ENCODE assay signal across 34 cellular contexts in the genomic region with DNA sequence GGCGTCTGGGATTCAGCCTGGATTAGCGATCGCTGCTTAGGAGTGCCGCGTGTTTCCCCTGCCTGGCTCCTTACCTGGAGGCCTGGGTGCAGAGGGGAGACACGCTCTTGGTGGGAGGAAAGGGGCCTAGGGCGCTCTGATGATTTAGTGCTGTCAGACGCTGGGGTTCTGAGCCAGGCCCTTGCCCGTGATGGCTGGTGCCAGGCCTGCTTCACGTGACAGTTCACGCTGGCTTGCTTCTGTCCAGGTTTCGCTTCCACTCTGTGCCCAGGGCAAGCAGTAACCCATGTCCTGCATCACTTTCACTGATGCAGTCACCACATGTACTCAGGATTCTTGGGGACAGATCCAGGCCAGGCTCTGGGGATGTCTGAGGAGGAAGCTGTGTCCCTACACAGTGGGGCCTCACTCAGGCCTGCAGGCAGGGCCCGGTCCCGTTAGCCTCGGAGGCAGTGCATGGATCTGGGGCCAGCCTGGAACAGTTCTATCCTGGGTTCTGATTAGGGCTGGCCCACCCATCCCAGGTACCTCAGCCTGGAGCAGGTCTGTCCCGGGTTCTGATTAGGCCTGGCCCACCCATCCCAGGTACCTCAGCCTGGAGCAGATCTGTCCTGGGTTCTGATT.
"Had no signal": no experiment of that assay in that cellular context is flagged by ENCODE, and none has a peak within 500 bp of the region (broad histone marks: within the 10 kb centered on the region; RNA-seq: fewer than 3 reads in every experiment).

No MANE protein-coding gene starts in this region.

- H3K4me1 Mint-ChIP-seq: activated CD4-positive, alpha-beta T cell treated with anti-CD3 and anti-CD28 coated beads for 36 hours; activated CD4-positive, alpha-beta T cell treated with anti-CD3 and anti-CD28 coated beads, Interleukin-2, amount 10 ng/mL, durations not matched to agents 24 days and 14 days; activated CD8-positive, alpha-beta memory T cell treated with anti-CD3 and anti-CD28 coated beads, Interleukin-2, amount 10 ng/mL, durations not matched to agents 7 days and 5 days; activated naive CD8-positive, alpha-beta T cell treated with anti-CD3 and anti-CD28 coated beads, Interleukin-2, amount 10 ng/mL, durations not matched to agents 7 days and 5 days; central memory CD8-positive, alpha-beta T cell; endodermal cell; T-helper 17 cell had no signal

- DNase-seq: activated CD4-positive, alpha-beta memory T cell treated with anti-CD3 and anti-CD28 coated beads for 36 hours; activated CD4-positive, alpha-beta T cell treated with anti-CD3 and anti-CD28 coated beads for 36 hours; activated CD4-positive, alpha-beta T cell treated with anti-CD3 and anti-CD28 coated beads, Interleukin-2, amount 10 ng/mL, durations not matched to agents 24 days and 14 days; activated CD4-positive, CD25-positive, alpha-beta regulatory T cell; activated CD4-positive, CD25-positive, alpha-beta regulatory T cell treated with anti-CD3 and anti-CD28 coated beads, Interleukin-2, amount 50 U/mL, for 72 hours; activated CD8-positive, alpha-beta memory T cell treated with anti-CD3 and anti-CD28 coated beads, Interleukin-2, amount 10 ng/mL, durations not matched to agents 7 days and 5 days; activated CD8-positive, alpha-beta memory T cell treated with anti-CD3 and anti-CD28 coated beads, Interleukin-2, amount 50 U/mL, for 4 hours; activated CD8-positive, alpha-beta T cell treated with anti-CD3 and anti-CD28 coated beads, Interleukin-2, amount 10 ng/mL, durations not matched to agents 7 days and 5 days; activated effector memory CD4-positive, alpha-beta T cell treated with anti-CD3 and anti-CD28 coated beads, Interleukin-2, amount 50 U/mL, for 16 hours; activated naive CD4-positive, alpha-beta T cell treated with anti-CD3 and anti-CD28 coated beads for 36 hours; activated naive CD8-positive, alpha-beta T cell treated with anti-CD3 and anti-CD28 coated beads, Interleukin-2, amount 10 ng/mL, durations not matched to agents 7 days and 5 days; activated T-cell treated with anti-CD3 and anti-CD28 coated beads, Interleukin-2, amount 50 U/mL, for 1 hour; activated T-cell treated with anti-CD3 and anti-CD28 coated beads, Interleukin-2, amount 50 U/mL, for 48 hours; brain microvascular endothelial cell; dorsolateral prefrontal cortex; effector memory CD4-positive, alpha-beta T cell; endodermal cell; foreskin fibroblast; gastrocnemius medialis; glutamatergic neuron; T-helper 1 cell; T-helper 17 cell; T1000 had no signal

- H3K36me3 ChIP-seq: ascending aorta, brain microvascular endothelial cell, gastrocnemius medialis, heart left ventricle had no signal

- H3K9me3 ChIP-seq: ascending aorta, gastrocnemius medialis had no signal

- ATAC-seq: activated CD4-positive, alpha-beta T cell treated with anti-CD3 and anti-CD28 coated beads for 36 hours; activated CD8-positive, alpha-beta memory T cell treated with anti-CD3 and anti-CD28 coated beads, Interleukin-2, amount 10 ng/mL, durations not matched to agents 7 days and 5 days; activated CD8-positive, alpha-beta T cell treated with anti-CD3 and anti-CD28 coated beads, Interleukin-2, amount 10 ng/mL, durations not matched to agents 7 days and 5 days; activated naive CD4-positive, alpha-beta T cell treated with anti-CD3 and anti-CD28 coated beads, Interleukin-2, amount 50 U/mL, for 72 hours; esophagus mucosa; gastrocnemius medialis; heart left ventricle; T-helper 17 cell had no signal

- H3K27me3 Mint-ChIP-seq: activated CD4-positive, alpha-beta memory T cell treated with anti-CD3 and anti-CD28 coated beads for 36 hours; activated CD4-positive, alpha-beta T cell treated with anti-CD3 and anti-CD28 coated beads for 36 hours; activated CD4-positive, alpha-beta T cell treated with anti-CD3 and anti-CD28 coated beads, Interleukin-2, amount 10 ng/mL, durations not matched to agents 24 days and 14 days; activated CD8-positive, alpha-beta memory T cell treated with anti-CD3 and anti-CD28 coated beads, Interleukin-2, amount 10 ng/mL, durations not matched to agents 7 days and 5 days; activated naive CD8-positive, alpha-beta T cell treated with anti-CD3 and anti-CD28 coated beads, Interleukin-2, amount 10 ng/mL, durations not matched to agents 7 days and 5 days; central memory CD8-positive, alpha-beta T cell; dendritic cell treated with granulocyte-macrophage colony-stimulating factor and Interleukin-4, amounts not matched to agents 40 ng/mL and 50 ng/mL, for 4 days; T-helper 17 cell had no signal

- H3K27ac Mint-ChIP-seq: activated CD4-positive, alpha-beta memory T cell treated with anti-CD3 and anti-CD28 coated beads for 36 hours; activated CD4-positive, alpha-beta T cell treated with anti-CD3 and anti-CD28 coated beads for 36 hours; activated CD4-positive, alpha-beta T cell treated with anti-CD3 and anti-CD28 coated beads, Interleukin-2, amount 10 ng/mL, durations not matched to agents 24 days and 14 days; activated CD8-positive, alpha-beta memory T cell treated with anti-CD3 and anti-CD28 coated beads, Interleukin-2, amount 10 ng/mL, durations not matched to agents 7 days and 5 days; activated CD8-positive, alpha-beta T cell treated with anti-CD3 and anti-CD28 coated beads, Interleukin-2, amount 10 ng/mL, durations not matched to agents 7 days and 5 days; activated naive CD4-positive, alpha-beta T cell treated with anti-CD3 and anti-CD28 coated beads for 36 hours; activated naive CD4-positive, alpha-beta T cell treated with anti-CD3 and anti-CD28 coated beads, Interleukin-2, amount 50 U/mL, for 72 hours; activated naive CD8-positive, alpha-beta T cell treated with anti-CD3 and anti-CD28 coated beads, Interleukin-2, amount 10 ng/mL, durations not matched to agents 7 days and 5 days; activated T-helper 1 cell treated with anti-CD3 and anti-CD28 coated beads, Interleukin-12 subunit alpha, Interleukin-12 subunit beta, Interleukin-2, Interleukin-4 antibody, amounts not matched to agents 30 ng/mL and 10 ng/mL and 1 ng/mL, durations not matched to agents 14 hours and 24 hours and 36 hours; activated T-helper 2 cell treated with anti-CD3 and anti-CD28 coated beads, Interferon-gamma antibody, Interleukin-2, Interleukin-4, amounts not matched to agents 10 μg/mL and 5 μg/mL and 100 μg/mL, durations not matched to agents 14 hours and 24 hours and 36 hours; dendritic cell treated with granulocyte-macrophage colony-stimulating factor and Interleukin-4, amounts not matched to agents 40 ng/mL and 50 ng/mL, for 4 days; endodermal cell; T-helper 17 cell; T-helper 2 cell treated with Interferon-gamma antibody and Interleukin-4, amounts not matched to agents 5 μg/mL and 100 μg/mL, for 36 hours had no signal

- FAIRE-seq: bronchial epithelial cell had no signal

- H3K36me3 Mint-ChIP-seq: activated CD4-positive, alpha-beta memory T cell treated with anti-CD3 and anti-CD28 coated beads for 36 hours; activated naive CD8-positive, alpha-beta T cell treated with anti-CD3 and anti-CD28 coated beads, Interleukin-2, amount 10 ng/mL, durations not matched to agents 7 days and 5 days had no signal

- H3K4me3 Mint-ChIP-seq: activated CD4-positive, alpha-beta memory T cell treated with anti-CD3 and anti-CD28 coated beads for 36 hours; activated CD4-positive, alpha-beta T cell treated with anti-CD3 and anti-CD28 coated beads for 36 hours; activated CD4-positive, alpha-beta T cell treated with anti-CD3 and anti-CD28 coated beads, Interleukin-2, amount 10 ng/mL, durations not matched to agents 24 days and 14 days; activated CD8-positive, alpha-beta memory T cell treated with anti-CD3 and anti-CD28 coated beads, Interleukin-2, amount 10 ng/mL, durations not matched to agents 7 days and 5 days; activated CD8-positive, alpha-beta T cell treated with anti-CD3 and anti-CD28 coated beads, Interleukin-2, amount 10 ng/mL, durations not matched to agents 7 days and 5 days; activated naive CD4-positive, alpha-beta T cell treated with anti-CD3 and anti-CD28 coated beads for 36 hours; activated naive CD8-positive, alpha-beta T cell treated with anti-CD3 and anti-CD28 coated beads, Interleukin-2, amount 10 ng/mL, durations not matched to agents 7 days and 5 days; activated T-helper 1 cell treated with anti-CD3 and anti-CD28 coated beads, Interleukin-12 subunit alpha, Interleukin-12 subunit beta, Interleukin-2, Interleukin-4 antibody, amounts not matched to agents 30 ng/mL and 10 ng/mL and 1 ng/mL, durations not matched to agents 14 hours and 24 hours and 36 hours; central memory CD8-positive, alpha-beta T cell; dendritic cell treated with granulocyte-macrophage colony-stimulating factor and Interleukin-4, amounts not matched to agents 40 ng/mL and 50 ng/mL, for 4 days; endodermal cell; T-helper 17 cell; T-helper 2 cell treated with Interferon-gamma antibody and Interleukin-4, amounts not matched to agents 5 μg/mL and 100 μg/mL, for 36 hours had no signal

- H3K4me1 ChIP-seq: ascending aorta, gastrocnemius medialis, heart left ventricle had no signal

- H3K27me3 ChIP-seq: ascending aorta, brain microvascular endothelial cell, dorsolateral prefrontal cortex, gastrocnemius medialis, heart left ventricle had no signal

- H3K4me3 ChIP-seq: ascending aorta, coronary artery, dorsolateral prefrontal cortex, gastrocnemius medialis, heart left ventricle had no signal

- H3K27ac ChIP-seq: ascending aorta, brain microvascular endothelial cell, coronary artery, gastrocnemius medialis, heart left ventricle had no signal
